Comparison of ENCODE assay signal across 8 cellular contexts in the genomic region with DNA sequence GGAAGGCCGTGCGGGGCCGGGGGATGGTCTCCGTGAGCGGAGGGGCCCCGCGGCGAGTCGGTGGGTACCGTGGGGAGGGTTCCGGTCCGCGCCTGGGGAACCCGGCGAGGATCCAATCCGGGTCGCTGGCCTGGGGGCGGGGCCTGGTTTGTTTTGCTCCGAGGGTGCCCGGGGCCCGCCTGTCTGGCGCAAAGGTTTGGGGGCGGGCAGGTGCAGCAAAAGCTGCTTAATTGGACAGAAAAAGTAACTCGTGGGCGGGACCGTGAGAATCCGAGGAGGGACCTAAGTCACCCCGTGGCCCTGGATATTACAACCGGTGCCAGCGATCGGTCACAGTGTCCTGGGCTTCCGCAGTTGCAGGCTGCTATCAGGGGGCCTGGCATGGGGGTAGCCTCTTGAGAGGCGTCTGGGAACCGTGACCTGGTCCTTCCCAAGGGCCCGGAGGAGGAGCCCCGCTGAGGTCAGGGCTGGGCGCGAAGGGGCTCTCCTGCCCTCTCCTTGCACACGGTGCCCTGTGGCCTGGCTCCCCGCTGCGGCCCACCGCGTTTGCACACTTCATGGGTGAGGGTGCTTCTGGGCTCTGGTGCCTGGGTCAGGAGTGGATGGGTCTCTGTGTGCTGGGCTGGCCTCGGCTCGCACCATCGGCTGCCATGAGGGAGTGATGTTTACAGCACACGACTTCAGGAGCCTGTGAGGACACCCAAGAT. TPM values are rescaled to one million over a fixed set of nuclear protein-coding genes. Genes with fewer than 3 reads are reported as not detected.
DNase-seq lines count a peak whose midpoint lies in the region; ATAC-seq and TF ChIP-seq lines count a peak whose summit lies in the region.

No MANE protein-coding gene starts in this region.

- H3K27me3 ChIP-seq in kidney epithelial cell (ENCODE audit: control insufficient read depth, insufficient read depth, low read length) = no peaks in the 10 kb centered on the region

- peak overlapping the region; percentile 85 for H3K4me3 ChIP-seq in kidney epithelial cell (ENCODE audit: low read depth, low read length)

- peaks cover 3% of the 10 kb centered on the region for H3K36me3 ChIP-seq in kidney epithelial cell (ENCODE audit: control insufficient read depth, insufficient read depth, low read length)

- DNase-seq in NCI-H187 (lab: John Stamatoyannopoulos, UW) = peak; percentile 38 to 80
- DNase-seq in NCI-H187 treated with DMSO at 0.1 percent for 48 hours (lab: John Stamatoyannopoulos, UW) = no peak
- peak; percentile 49 for DNase-seq in NCI-H2227 treated with DMSO at 0.1 percent for 48 hours (lab: John Stamatoyannopoulos, UW)
- peak; percentile 90 for DNase-seq in activated CD4-positive, CD25-positive, alpha-beta regulatory T cell treated with anti-CD3 and anti-CD28 coated beads, Interleukin-2, amount 50 U/mL, for 16 hours (ENCODE audit: low read depth, low spot score)
- DNase-seq in central memory CD4-positive, alpha-beta T cell = peak; percentile 94
- no peak for DNase-seq in kidney epithelial cell (ENCODE audit: low read depth)
- DNase-seq in stimulated activated CD4-positive, alpha-beta T cell treated with anti-CD3 and anti-CD28 coated beads, Interleukin-15, amount 100 ng/mL, for 48 hours (ENCODE audit: low read depth in 2 of 2) = peak; percentile 88 to 91

- peak; percentile 49 for ATAC-seq in HG03039 (IDR thresholded peaks at IDR 0.05; ENCODE audit: unreplicated experiment)

- TF ChIP-seq CTCF in kidney epithelial cell (IDR thresholded peaks at IDR 0.05; ENCODE audit: insufficient read depth, low read length, poor library complexity, severe bottlenecking) = no peak

RNA-seq across cellular contexts. Expression of gene PNPLA2, which starts 1.4 kb away (rescaled TPM):
- 27.5 and 46.0 TPM in 2 replicates for total RNA-seq in kidney epithelial cell

RNA-seq across cellular contexts. Expression of gene CRACR2B, which starts 7.6 kb away (rescaled TPM):
- 18.3 and 19.7 TPM in 2 replicates for total RNA-seq in kidney epithelial cell

RNA-seq across cellular contexts. Expression of gene RPLP2, which starts 10.3 kb away (rescaled TPM):
- 708 and 1,183 TPM in 2 replicates for total RNA-seq in kidney epithelial cell

RNA-seq across cellular contexts. Expression of gene CD151, which starts 12.7 kb away (rescaled TPM):
- 644 and 669 TPM in 2 replicates for total RNA-seq in kidney epithelial cell

RNA-seq across cellular contexts. Expression of gene PIDD1, which starts 15.1 kb away (rescaled TPM):
- 31.1 and 36.2 TPM in 2 replicates for total RNA-seq in kidney epithelial cell

Comparison
In these comparisons a context has a peak if more than half of its experiments do, and no peak if none do; other contexts are left out.
1. DNase-seq: peak in NCI-H187 (2 of 2), NCI-H2227 treated with DMSO at 0.1 percent for 48 hours (single experiment), activated CD4-positive, CD25-positive, alpha-beta regulatory T cell treated with anti-CD3 and anti-CD28 coated beads, Interleukin-2, amount 50 U/mL, for 16 hours (single experiment), central memory CD4-positive, alpha-beta T cell (single experiment) and stimulated activated CD4-positive, alpha-beta T cell treated with anti-CD3 and anti-CD28 coated beads, Interleukin-15, amount 100 ng/mL, for 48 hours (2 of 2); none in NCI-H187 treated with DMSO at 0.1 percent for 48 hours (single experiment) and kidney epithelial cell (single experiment).